ENCODE assay signal across 11 cellular contexts in the genomic region with DNA sequence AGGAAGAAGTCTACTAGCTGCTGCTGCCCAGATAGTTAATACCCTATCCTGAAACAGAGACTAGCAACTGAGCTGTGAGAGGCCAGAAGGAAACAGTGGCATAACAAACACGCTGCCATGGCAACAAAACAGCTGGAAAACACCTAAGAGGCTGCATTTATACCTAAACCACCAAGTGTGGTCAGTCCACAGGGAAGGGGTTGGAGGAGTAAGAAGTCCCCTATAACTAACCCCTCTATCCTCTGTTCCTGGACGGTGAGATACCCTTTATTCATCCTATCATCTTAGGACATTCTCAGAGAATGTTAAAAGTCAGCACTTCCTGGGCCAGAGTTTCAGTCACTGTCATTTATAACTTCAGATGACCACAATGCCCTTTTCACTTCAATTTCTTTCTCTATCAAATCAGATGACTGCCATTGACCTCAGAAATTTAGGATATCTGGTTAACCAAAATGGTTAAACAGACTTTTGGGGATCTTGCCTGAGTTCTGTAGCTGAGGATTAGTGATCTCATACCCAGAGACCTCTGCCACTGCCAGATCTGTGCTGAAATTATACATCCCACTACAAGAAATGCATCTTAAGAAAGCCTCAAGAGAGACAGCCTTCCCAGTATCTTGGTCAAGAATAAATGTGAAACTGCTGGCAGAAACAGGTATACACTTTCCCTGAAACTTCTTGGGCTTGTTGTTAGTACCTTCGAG. TPM values are rescaled to one million over a fixed set of nuclear protein-coding genes. Genes with fewer than 3 reads are reported as not detected.
DNase-seq lines count a peak whose midpoint lies in the region; ATAC-seq and TF ChIP-seq lines count a peak whose summit lies in the region.
"Had no signal": no experiment of that assay in that cellular context is flagged by ENCODE, and none has a peak within 500 bp of the region (broad histone marks: within the 10 kb centered on the region; RNA-seq: fewer than 3 reads in every experiment).

No MANE protein-coding gene starts in this region.

- no peaks in the 10 kb centered on the region for H3K4me1 ChIP-seq in Caco-2
- no peaks in the 10 kb centered on the region for H3K4me1 ChIP-seq in hepatocyte (ENCODE audit: insufficient read depth)

- no peaks in the 10 kb centered on the region for H3K27me3 ChIP-seq in CD4-positive, alpha-beta T cell (ENCODE audit: control insufficient read depth, insufficient read depth, low read length)
- H3K27me3 ChIP-seq in Caco-2 (replicated peaks; ENCODE audit: control insufficient read depth, insufficient read depth, low read length) = no peaks in the 10 kb centered on the region
- no peaks in the 10 kb centered on the region for H3K27me3 ChIP-seq in hepatocyte
- H3K27me3 ChIP-seq: adrenal gland had no signal

- no TSS peak for BruUV-seq in Caco-2 (replicated peaks; lab: Mats Ljungman, UMichigan)

- no peak overlapping the region for H3K4me2 ChIP-seq in hepatocyte

- H3K27ac Mint-ChIP-seq in CD4-positive, alpha-beta T cell = peak overlapping the region; percentile 50
- peak overlapping the region; percentile 94 for H3K27ac Mint-ChIP-seq in T-helper 17 cell
- no peak overlapping the region for H3K27ac Mint-ChIP-seq in Caco-2 (ENCODE audit: unreplicated experiment)

- intact Hi-C loops in CD4-positive, alpha-beta T cell (cut with DNase I, micrococcal nuclease) = no loop called here
- intact Hi-C loops in Caco-2 (cut with micrococcal nuclease; ENCODE audit: unreplicated experiment) = no loop called here

- peaks cover 6% of the 10 kb centered on the region for H3K4me1 Mint-ChIP-seq in CD4-positive, alpha-beta T cell (ENCODE audit: low read depth)
- H3K4me1 Mint-ChIP-seq in T-helper 17 cell (peaks cover 24% of the 10 kb centered on the region), Caco-2 (ENCODE audit: low read depth, unreplicated experiment) (no peaks in the 10 kb centered on the region)

- no peaks in the 10 kb centered on the region for H3K9me3 Mint-ChIP-seq in CD4-positive, alpha-beta T cell
- no peaks in the 10 kb centered on the region for H3K9me3 Mint-ChIP-seq in Caco-2 (ENCODE audit: unreplicated experiment)

- H3K79me2 ChIP-seq in hepatocyte = peaks cover 3% of the 10 kb centered on the region

- H3K36me3 Mint-ChIP-seq in CD4-positive, alpha-beta T cell (ENCODE audit: low read depth) = peaks cover 100% of the 10 kb centered on the region
- H3K36me3 Mint-ChIP-seq in T-helper 17 cell (ENCODE audit: low read depth) (peaks cover 19% of the 10 kb centered on the region), Caco-2 (ENCODE audit: insufficient read depth, unreplicated experiment) (peaks cover 90% of the 10 kb centered on the region)

- no peaks in the 10 kb centered on the region for H3K9me3 ChIP-seq in CD4-positive, alpha-beta T cell (ENCODE audit: control insufficient read depth, low read length)
- no peaks in the 10 kb centered on the region for H3K9me3 ChIP-seq in T-helper 17 cell (ENCODE audit: control insufficient read depth, low read length, poor library complexity, severe bottlenecking)
- no peaks in the 10 kb centered on the region for H3K9me3 ChIP-seq in Caco-2
- H3K9me3 ChIP-seq in hepatocyte (ENCODE audit: low read depth) = no peaks in the 10 kb centered on the region
- H3K9me3 ChIP-seq: adrenal gland had no signal

- H3K9me2 ChIP-seq in hepatocyte (replicated peaks; ENCODE audit: insufficient read depth) = no peaks in the 10 kb centered on the region

- H3K4me3 Mint-ChIP-seq in CD4-positive, alpha-beta T cell = no peak overlapping the region
- H3K4me3 Mint-ChIP-seq in T-helper 17 cell = no peak overlapping the region
- no peak overlapping the region for H3K4me3 Mint-ChIP-seq in Caco-2 (ENCODE audit: unreplicated experiment)

- H3K27me3 Mint-ChIP-seq in CD4-positive, alpha-beta T cell = no peaks in the 10 kb centered on the region
- H3K27me3 Mint-ChIP-seq in T-helper 17 cell = no peaks in the 10 kb centered on the region
- H3K27me3 Mint-ChIP-seq in Caco-2 (ENCODE audit: insufficient read depth, unreplicated experiment) = no peaks in the 10 kb centered on the region

- H3K27ac ChIP-seq in CD4-positive, alpha-beta T cell (ENCODE audit: low read depth, low read length) = no peak overlapping the region
- H3K27ac ChIP-seq in hepatocyte = no peak overlapping the region

- ATAC-seq in CD4-positive, alpha-beta T cell (ENCODE audit: poor library complexity) = no peak
- peak; percentile 52 for ATAC-seq in GM18907 (IDR thresholded peaks at IDR 0.05; ENCODE audit: unreplicated experiment)
- peak; percentile 83 for ATAC-seq in T-helper 17 cell
- no peak for ATAC-seq in GM18505 (IDR thresholded peaks at IDR 0.05; ENCODE audit: unreplicated experiment)
- no peak for ATAC-seq in HG03097 (IDR thresholded peaks at IDR 0.05; ENCODE audit: low FRiP score, unreplicated experiment)

- WGBS in hepatocyte (ENCODE audit: low lambda C conversion rate, missing lambda C conversion rate) = 94% methylated on average over 3 of the region's 3 CpGs

- peaks cover 6% of the 10 kb centered on the region for H4K20me1 ChIP-seq in hepatocyte (ENCODE audit: insufficient read depth, poor library complexity, severe bottlenecking)

- H3K4me3 ChIP-seq in Caco-2 (ENCODE audit: low read depth, low read length) = no peak overlapping the region
- H3K4me3 ChIP-seq in hepatocyte = no peak overlapping the region
- H3K4me3 ChIP-seq: adrenal gland had no signal

- POLR2A ChIA-PET in CD4-positive, alpha-beta T cell (lab: Charles Lee) = no interaction called here
- POLR2A ChIA-PET in Caco-2 (lab: Charles Lee) = no interaction called here

- no peak for TF ChIP-seq POLR2A in GM18505 (IDR thresholded peaks at IDR 0.05; ENCODE audit: borderline replicate concordance, extremely low read depth, insufficient read depth, insufficient read length)

- H3K36me3 ChIP-seq in Caco-2 (ENCODE audit: control insufficient read depth, insufficient read depth, low read length) = peaks cover 14% of the 10 kb centered on the region
- H3K36me3 ChIP-seq in hepatocyte (replicated peaks; ENCODE audit: insufficient read depth, low read depth) = peaks cover 5% of the 10 kb centered on the region

- CTCF ChIA-PET in CD4-positive, alpha-beta T cell (lab: Charles Lee) = interaction anchor here (2.1 to 2.2 kb wide), 2 partner anchors 9 to 178 kb away, joined by 5 to 6 read pairs; no protein-coding TSS in a partner anchor
- CTCF ChIA-PET in Caco-2 (lab: Charles Lee) = interaction anchor here (0.6 to 1.6 kb wide), 2 partner anchors 9 to 158 kb away, joined by 3 to 5 read pairs; a partner anchor contains a TSS

- no peak for TF ChIP-seq CTCF in CD4-positive, alpha-beta T cell (IDR thresholded peaks at IDR 0.05)
- TF ChIP-seq CTCF in Caco-2 (IDR thresholded peaks at IDR 0.05; ENCODE audit: insufficient read depth in 1 of 2, low read depth in 1 of 2, low read length in 1 of 2, severe bottlenecking in 1 of 2, unreplicated experiment in 1 of 2) (no peak), hepatocyte (IDR thresholded peaks at IDR 0.05; ENCODE audit: poor library complexity) (no peak)

- DNase-seq in CD4-positive, alpha-beta T cell = no peak
- no peak for DNase-seq in T-helper 17 cell
- DNase-seq in iris pigment epithelial cell (ENCODE audit: low read depth) = peak; percentile 31
- DNase-seq in Caco-2 = no peak
- no peak for DNase-seq in hepatocyte (ENCODE audit: low spot score)
- DNase-seq: adrenal gland, IMR-90, NCI-H2171 treated with DMSO at 0.1 percent for 48 hours had no signal

- no peak overlapping the region for H2AFZ ChIP-seq in hepatocyte

RNA-seq across cellular contexts. Expression of a gene that starts 36.2 kb away (rescaled TPM):
- total RNA-seq in CD4-positive, alpha-beta T cell = not detected
- not detected for total RNA-seq in T-helper 17 cell
- not detected in 2 replicates for total RNA-seq in Caco-2 (2022)
- total RNA-seq in hepatocyte = not detected in 2 replicates
- polyA plus RNA-seq in hepatocyte = not detected in 2 replicates
- total RNA-seq: adrenal gland, IMR-90 had no signal
- polyA plus RNA-seq: adrenal gland, IMR-90 had no signal

Comparison
In these comparisons a context has a peak if more than half of its experiments do, and no peak if none do; other contexts are left out.
1. ATAC-seq: peak in GM18907 (single experiment) and T-helper 17 cell (single experiment); none in CD4-positive, alpha-beta T cell (single experiment), GM18505 (single experiment) and HG03097 (single experiment).